In genomic region chr7:132573237-132573636, GRCh38 we compare ENCODE assay signal across 27 cellular contexts. TPM values are rescaled to one million over a fixed set of nuclear protein-coding genes. Genes with fewer than 3 reads are reported as not detected.
DNase-seq lines count a peak whose midpoint lies in the region; TF ChIP-seq lines count a peak whose summit lies in the region.
"Had no signal": no experiment of that assay in that cellular context is flagged by ENCODE, and none has a peak within 500 bp of the region (broad histone marks: within the 10 kb centered on the region; RNA-seq: fewer than 3 reads in every experiment).

No MANE protein-coding gene starts in this region.

- H3K4me3 ChIP-seq in subcutaneous abdominal adipose tissue (ENCODE audit: low read depth in 1 of 5, low read length in 5 of 5) (peak overlapping the region in 4 of 5 donors; percentile 19 to 95 (median 80)), Karpas-422 (ENCODE audit: low read length) (no peak overlapping the region), esophagus muscularis mucosa (peak overlapping the region in 1 of 4 donors; percentile 4)
- H3K4me3 ChIP-seq: pancreas, skin epidermis, tibial nerve had no signal

- TF ChIP-seq CTCF in chondrocyte (IDR thresholded peaks at IDR 0.05) (no peak), esophagus muscularis mucosa (IDR thresholded peaks at IDR 0.05) (no peak)

- H3K4me1 ChIP-seq in subcutaneous abdominal adipose tissue (ENCODE audit: control insufficient read depth in 5 of 5, insufficient read depth in 5 of 5, low read length in 5 of 5): peaks cover 3 to 61% (median 50%) of the 10 kb centered on the region in 5 donors
- no peaks in the 10 kb centered on the region for H3K4me1 ChIP-seq in Karpas-422 (ENCODE audit: low read length)
- peaks cover 29 to 58% (median 47%) of the 10 kb centered on the region in 4 donors for H3K4me1 ChIP-seq in esophagus muscularis mucosa

- no peaks in the 10 kb centered on the region for H3K9me3 Mint-ChIP-seq in activated naive CD4-positive, alpha-beta T cell treated with anti-CD3 and anti-CD28 coated beads, Interleukin-2, amount 10 ng/mL, durations not matched to agents 7 days and 5 days
- H3K9me3 Mint-ChIP-seq in chondrocyte (ENCODE audit: low read depth): no peaks in the 10 kb centered on the region
- H3K9me3 Mint-ChIP-seq: activated naive CD4-positive, alpha-beta T cell treated with anti-CD3 and anti-CD28 coated beads, Interleukin-2, amount 50 U/mL, for 24 hours; CD4-positive, alpha-beta memory T cell; HFFc6; memory B cell; stimulated activated naive CD8-positive, alpha-beta T cell treated with anti-CD3 and anti-CD28 coated beads, Interleukin-15, amount 100 ng/mL, for 72 hours had no signal

- peak overlapping the region; percentile 87 for H3K4me3 Mint-ChIP-seq in activated naive CD4-positive, alpha-beta T cell treated with anti-CD3 and anti-CD28 coated beads, Interleukin-2, amount 10 ng/mL, durations not matched to agents 7 days and 5 days
- H3K4me3 Mint-ChIP-seq in chondrocyte (ENCODE audit: unreplicated experiment): peak overlapping the region; percentile 43
- H3K4me3 Mint-ChIP-seq: activated CD4-positive, alpha-beta T cell treated with anti-CD3 and anti-CD28 coated beads for 36 hours; activated CD8-positive, alpha-beta memory T cell treated with anti-CD3 and anti-CD28 coated beads, Interleukin-2, amount 10 ng/mL, durations not matched to agents 7 days and 5 days; activated naive CD4-positive, alpha-beta T cell treated with anti-CD3 and anti-CD28 coated beads, Interleukin-2, amount 50 U/mL, for 24 hours; HFFc6; memory B cell; stimulated activated naive CD8-positive, alpha-beta T cell treated with anti-CD3 and anti-CD28 coated beads, Interleukin-15, amount 100 ng/mL, for 72 hours had no signal

- H3K79me2 ChIP-seq in Karpas-422 (ENCODE audit: low read length): no peaks in the 10 kb centered on the region

- no peaks in the 10 kb centered on the region for H4K20me1 ChIP-seq in Karpas-422 (ENCODE audit: insufficient read depth, low read depth, low read length)

- H3K27ac ChIP-seq in subcutaneous abdominal adipose tissue (ENCODE audit: low read depth, low read length) (no peak overlapping the region), Karpas-422 (ENCODE audit: low read length) (no peak overlapping the region), esophagus muscularis mucosa (replicated peaks in 1 of 4) (no peak overlapping the region)
- H3K27ac ChIP-seq: epithelial cell of prostate, pancreas, skin epidermis, tibial nerve had no signal

- peaks cover 58% of the 10 kb centered on the region for H3K36me3 Mint-ChIP-seq in activated naive CD4-positive, alpha-beta T cell treated with anti-CD3 and anti-CD28 coated beads, Interleukin-2, amount 10 ng/mL, durations not matched to agents 7 days and 5 days
- H3K36me3 Mint-ChIP-seq in chondrocyte (ENCODE audit: low read depth): peaks cover 9% of the 10 kb centered on the region
- H3K36me3 Mint-ChIP-seq: activated CD8-positive, alpha-beta memory T cell treated with anti-CD3 and anti-CD28 coated beads, Interleukin-2, amount 10 ng/mL, durations not matched to agents 7 days and 5 days; activated naive CD4-positive, alpha-beta T cell treated with anti-CD3 and anti-CD28 coated beads, Interleukin-2, amount 50 U/mL, for 24 hours; CD4-positive, alpha-beta memory T cell; memory B cell had no signal

- WGBS in esophagus muscularis mucosa: 59% methylated on average over 8 of the region's 8 CpGs

- CTCF ChIA-PET in activated naive CD4-positive, alpha-beta T cell treated with anti-CD3 and anti-CD28 coated beads, Interleukin-2, amount 10 ng/mL, durations not matched to agents 7 days and 5 days (lab: Charles Lee): interaction anchor here (0.7 to 9.9 kb wide), 3 partner anchors 142 to 255 kb away, joined by 3 to 240 read pairs (median 3); no protein-coding TSS in a partner anchor

- intact Hi-C loops in esophagus muscularis mucosa (cut with DNase I): no loop called here

- no peak for TF ChIP-seq POLR2A in esophagus muscularis mucosa (IDR thresholded peaks at IDR 0.05; ENCODE audit: low read depth)

- H3K27me3 Mint-ChIP-seq in activated naive CD4-positive, alpha-beta T cell treated with anti-CD3 and anti-CD28 coated beads, Interleukin-2, amount 10 ng/mL, durations not matched to agents 7 days and 5 days: peaks cover 90% of the 10 kb centered on the region
- peaks cover 3% of the 10 kb centered on the region for H3K27me3 Mint-ChIP-seq in chondrocyte (ENCODE audit: low read depth)

- no peak overlapping the region for H2AFZ ChIP-seq in Karpas-422 (ENCODE audit: low read length)

- H3K36me3 ChIP-seq in subcutaneous abdominal adipose tissue (ENCODE audit: control insufficient read depth in 5 of 5, insufficient read depth in 5 of 5, low read length in 5 of 5): peaks cover 0 to 13% (median 5%) of the 10 kb centered on the region in 5 donors
- no peaks in the 10 kb centered on the region for H3K36me3 ChIP-seq in Karpas-422 (ENCODE audit: insufficient read depth, low read length)
- peaks cover 0 to 5% (median 0%) of the 10 kb centered on the region in 4 donors for H3K36me3 ChIP-seq in esophagus muscularis mucosa
- H3K36me3 ChIP-seq: pancreas, tibial nerve had no signal

- DNase-seq in activated naive CD4-positive, alpha-beta T cell treated with anti-CD3 and anti-CD28 coated beads, Interleukin-2, amount 10 ng/mL, durations not matched to agents 7 days and 5 days: no peak
- DNase-seq in activated naive CD4-positive, alpha-beta T cell treated with anti-CD3 and anti-CD28 coated beads, Interleukin-2, amount 50 U/mL, for 16 hours: no peak
- DNase-seq in chondrocyte (ENCODE audit: low spot score) (no peak), left kidney (ENCODE audit: low read depth, low spot score) (peak; percentile 80), D341Med (ENCODE audit: low spot score) (no peak), Karpas-422 (no peak), esophagus muscularis mucosa (ENCODE audit: extremely low spot score) (no peak)
- DNase-seq: activated CD4-positive, alpha-beta T cell treated with anti-CD3 and anti-CD28 coated beads for 36 hours; activated CD8-positive, alpha-beta memory T cell treated with anti-CD3 and anti-CD28 coated beads, Interleukin-2, amount 10 ng/mL, durations not matched to agents 7 days and 5 days; CD4-positive, alpha-beta memory T cell; DMS 273 treated with DMSO at 0.1 percent for 48 hours; HFFc6; IMR-90; NCI-H1092; NCI-H187; NK-92 treated with Interleukin-12 subunit alpha and Interleukin-12 subunit beta, amount 100 ng/mL, for 24 hours; pancreas; PC-3; retina; SK-N-SH; stimulated activated naive CD8-positive, alpha-beta T cell treated with anti-CD3 and anti-CD28 coated beads, Interleukin-15, amount 100 ng/mL, for 72 hours had no signal

- H3K9ac ChIP-seq in subcutaneous abdominal adipose tissue (ENCODE audit: low read length in 5 of 5) (peak overlapping the region in 1 of 5 donors; percentile 17), Karpas-422 (ENCODE audit: low read length) (no peak overlapping the region)
- H3K9ac ChIP-seq: SK-N-SH had no signal

- H3K9me3 ChIP-seq in subcutaneous abdominal adipose tissue (ENCODE audit: control insufficient read depth in 5 of 5, low read length in 5 of 5) (no peaks in the 10 kb centered on the region), Karpas-422 (ENCODE audit: low read length) (no peaks in the 10 kb centered on the region), esophagus muscularis mucosa (no peaks in the 10 kb centered on the region)
- H3K9me3 ChIP-seq: pancreas, SK-N-SH, tibial nerve had no signal

- TF ChIP-seq EP300 in esophagus muscularis mucosa (IDR thresholded peaks at IDR 0.05): no peak

- H3K4me2 ChIP-seq in Karpas-422 (ENCODE audit: low read depth, low read length, poor library complexity, severe bottlenecking): no peak overlapping the region

- H3K27me3 ChIP-seq in subcutaneous abdominal adipose tissue (ENCODE audit: control insufficient read depth in 5 of 5, insufficient read depth in 4 of 5, low read length in 5 of 5): peaks cover 0 to 38% (median 19%) of the 10 kb centered on the region in 5 donors
- no peaks in the 10 kb centered on the region for H3K27me3 ChIP-seq in Karpas-422 (ENCODE audit: low read length)
- H3K27me3 ChIP-seq in esophagus muscularis mucosa: peaks cover 0 to 48% (median 4%) of the 10 kb centered on the region in 4 donors

- no peaks in the 10 kb centered on the region for H3K9me2 ChIP-seq in Karpas-422 (replicated peaks; ENCODE audit: insufficient read depth, low read length)
- H3K9me2 ChIP-seq: SK-N-SH had no signal

- H3K4me1 Mint-ChIP-seq in activated naive CD4-positive, alpha-beta T cell treated with anti-CD3 and anti-CD28 coated beads, Interleukin-2, amount 10 ng/mL, durations not matched to agents 7 days and 5 days: peaks cover 45% of the 10 kb centered on the region
- peaks cover 39% of the 10 kb centered on the region for H3K4me1 Mint-ChIP-seq in chondrocyte (ENCODE audit: low read depth)

- no peak overlapping the region for H3K27ac Mint-ChIP-seq in activated naive CD4-positive, alpha-beta T cell treated with anti-CD3 and anti-CD28 coated beads, Interleukin-2, amount 10 ng/mL, durations not matched to agents 7 days and 5 days
- H3K27ac Mint-ChIP-seq in chondrocyte (ENCODE audit: unreplicated experiment): no peak overlapping the region
- H3K27ac Mint-ChIP-seq: activated CD4-positive, alpha-beta T cell treated with anti-CD3 and anti-CD28 coated beads for 36 hours; activated CD8-positive, alpha-beta memory T cell treated with anti-CD3 and anti-CD28 coated beads, Interleukin-2, amount 10 ng/mL, durations not matched to agents 7 days and 5 days; activated naive CD4-positive, alpha-beta T cell treated with anti-CD3 and anti-CD28 coated beads, Interleukin-2, amount 50 U/mL, for 24 hours; HFFc6; memory B cell; stimulated activated naive CD8-positive, alpha-beta T cell treated with anti-CD3 and anti-CD28 coated beads, Interleukin-15, amount 100 ng/mL, for 72 hours had no signal

RNA-seq across cellular contexts. Expression of gene PLXNA4, which starts 3.0 kb away (rescaled TPM):
- total RNA-seq in chondrocyte (11.3 to 57.7 TPM (median 13.0 TPM) in 3 replicates), esophagus muscularis mucosa (1 to 10 TPM; 5.0 to 9.5 (median 6.6) TPM)
- 0.29 and 0.48 TPM in 2 replicates for total RNA-seq in Karpas-422 (2014; rRNA removed; shearing (Covaris generic); ENCODE audit: low replicate concordance)
